Comparison of ENCODE assay signal across 22 cellular contexts in the genomic region with DNA sequence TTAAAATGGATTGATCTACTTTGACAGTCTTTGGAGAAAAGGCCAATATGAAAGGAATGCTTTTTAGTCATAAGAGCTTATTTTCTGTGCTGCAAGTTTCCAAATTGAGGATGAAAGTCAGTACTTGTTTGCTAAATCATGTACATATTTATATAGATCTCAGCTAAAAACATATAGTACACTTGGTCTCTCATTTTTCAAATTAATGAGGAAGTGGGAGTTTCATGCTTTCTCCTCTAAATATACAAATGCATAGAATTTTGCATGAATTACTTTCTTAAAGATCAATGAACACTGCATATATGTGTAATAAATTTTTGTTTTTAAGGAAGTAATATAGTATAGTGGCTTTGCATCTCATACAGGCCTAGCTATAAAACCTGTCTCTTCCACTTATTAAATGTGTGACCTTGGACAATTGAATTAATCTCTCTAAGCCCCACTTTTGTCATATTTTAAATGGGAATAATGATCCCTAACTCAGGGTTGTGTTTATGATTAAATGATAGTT.
"Had no signal": no experiment of that assay in that cellular context is flagged by ENCODE, and none has a peak within 500 bp of the region (broad histone marks: within the 10 kb centered on the region; RNA-seq: fewer than 3 reads in every experiment).

No MANE protein-coding gene starts in this region.

- DNase-seq: islet precursor cell; left ventricle myocardium inferior; mesendoderm; naive B cell; ovary; right cardiac atrium; stimulated activated CD4-positive, alpha-beta T cell treated with anti-CD3 and anti-CD28 coated beads, Interleukin-12 subunit alpha, Interleukin-12 subunit beta, amount 100 ng/mL, for 4 hours; stimulated activated CD4-positive, alpha-beta T cell treated with anti-CD3 and anti-CD28 coated beads, Interleukin-15, amount 100 ng/mL, for 24 hours; stimulated activated CD4-positive, alpha-beta T cell treated with anti-CD3 and anti-CD28 coated beads, Interleukin-2, amount 100 ng/mL, for 24 hours; stimulated activated CD4-positive, alpha-beta T cell treated with anti-CD3 and anti-CD28 coated beads, Interleukin-4, amount 100 ng/mL, for 1 hour; stimulated activated naive CD4-positive, alpha-beta T cell; tibial artery; trophoblast cell; upper lobe of right lung had no signal

- H2AFZ ChIP-seq: hepatocyte had no signal

- H3K27ac ChIP-seq: hepatocyte, left ventricle myocardium inferior, ovary, skin epidermis, suprapubic skin, thoracic aorta, tibial artery, upper lobe of right lung had no signal

- H3K4me2 ChIP-seq: hepatocyte had no signal

- H3K4me1 ChIP-seq: suprapubic skin, tibial artery, upper lobe of right lung had no signal

- H3K27me3 ChIP-seq: hepatocyte, ovary, suprapubic skin, tibial artery, upper lobe of right lung had no signal

- ATAC-seq: natural killer cell treated with Interleukin-12 subunit alpha and Interleukin-12 subunit beta and Interleukin-15 and Interleukin-18, amount 100 ng/mL, for 72 hours; right cardiac atrium; sciatic nerve; upper lobe of right lung had no signal

- H3K79me2 ChIP-seq: hepatocyte had no signal

- H3K4me3 ChIP-seq: hepatocyte, left ventricle myocardium inferior, lung, ovary, skin epidermis, suprapubic skin, thoracic aorta, tibial artery, upper lobe of right lung had no signal

- FAIRE-seq: urothelium cell line had no signal

- H3K36me3 ChIP-seq: left ventricle myocardium inferior, ovary, thoracic aorta, tibial artery, upper lobe of right lung had no signal

- H3K9me3 ChIP-seq: left ventricle myocardium inferior, ovary, suprapubic skin, thoracic aorta, tibial artery, upper lobe of right lung had no signal
